ENCODE assay signal across 11 cellular contexts in genomic region chr11:123765601-123766000, GRCh38. TPM values are rescaled to one million over a fixed set of nuclear protein-coding genes. Genes with fewer than 3 reads are reported as not detected.
"Had no signal": no experiment of that assay in that cellular context is flagged by ENCODE, and none has a peak within 500 bp of the region (broad histone marks: within the 10 kb centered on the region; RNA-seq: fewer than 3 reads in every experiment).

No MANE protein-coding gene starts in this region.

- H3K4me2 ChIP-seq: GM23338 had no signal

- DNase-seq: GM23248, GOT3, H7, H9, HCEC 1CT, HFFc6 had no signal

- H3K4me3 Mint-ChIP-seq: GM23338, H9, HFFc6 had no signal

- H3K9me3 ChIP-seq: HAP-1 had no signal

- H3K27ac Mint-ChIP-seq: GM23338, HFFc6 had no signal

- H2AFZ ChIP-seq: GM23248, GM23338 had no signal

- H3K4me1 ChIP-seq: HAP-1 had no signal

- H3K4me3 ChIP-seq: GM23248, GM23338, HAP-1 had no signal

- H3K27ac ChIP-seq: GM23248 had no signal

- H3K36me3 ChIP-seq: HAP-1 had no signal

- ATAC-seq: GM23338, HCT116 had no signal

- H3K9ac ChIP-seq: GM23248 had no signal

RNA-seq across cellular contexts. Expression of gene OR6X1, which starts 11.3 kb away (rescaled TPM):
- total RNA-seq: GM23248, GM23338, H1, H4, H7, H9, HFFc6 had no signal
- polyA plus RNA-seq: GM23248, GM23338, H1 had no signal

RNA-seq across cellular contexts. Expression of gene OR6M1, which starts 40.5 kb away (rescaled TPM):
- total RNA-seq: GM23248, GM23338, H1, H4, H7, H9, HFFc6 had no signal
- polyA plus RNA-seq: GM23248, GM23338, H1 had no signal
